1 cellular context compared by ENCODE assay signal in the genomic region with DNA sequence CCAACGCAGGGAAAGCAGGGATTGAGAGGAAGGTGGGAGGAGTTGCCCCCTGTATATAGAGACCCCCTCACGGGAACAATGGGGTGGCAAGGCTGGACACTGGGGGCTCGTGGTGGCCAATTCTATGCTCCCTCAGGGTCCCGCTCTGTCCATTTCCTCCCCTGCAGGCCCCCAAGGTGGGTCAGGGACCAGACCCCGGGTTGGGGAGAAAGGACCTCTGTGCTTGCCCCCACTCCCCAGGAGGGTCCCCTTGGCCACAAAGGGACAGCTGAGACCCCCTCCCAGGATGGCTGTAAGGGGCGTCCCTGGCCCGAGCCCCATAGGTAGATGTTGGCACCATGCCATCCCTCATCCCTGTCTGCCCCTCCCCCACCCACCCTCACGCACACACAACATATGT.
TF ChIP-seq lines count a peak whose summit lies in the region.

No MANE protein-coding gene starts in this region.

TF ChIP-seq in GM23338, 12 proteins besides CTCF, POLR2A, EP300 and RAD21 (continued from another document):
- TF ChIP-seq, protein P1, sequence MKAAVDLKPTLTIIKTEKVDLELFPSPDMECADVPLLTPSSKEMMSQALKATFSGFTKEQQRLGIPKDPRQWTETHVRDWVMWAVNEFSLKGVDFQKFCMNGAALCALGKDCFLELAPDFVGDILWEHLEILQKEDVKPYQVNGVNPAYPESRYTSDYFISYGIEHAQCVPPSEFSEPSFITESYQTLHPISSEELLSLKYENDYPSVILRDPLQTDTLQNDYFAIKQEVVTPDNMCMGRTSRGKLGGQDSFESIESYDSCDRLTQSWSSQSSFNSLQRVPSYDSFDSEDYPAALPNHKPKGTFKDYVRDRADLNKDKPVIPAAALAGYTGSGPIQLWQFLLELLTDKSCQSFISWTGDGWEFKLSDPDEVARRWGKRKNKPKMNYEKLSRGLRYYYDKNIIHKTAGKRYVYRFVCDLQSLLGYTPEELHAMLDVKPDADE (IDR thresholded peaks at IDR 0.05): no peak
- TF ChIP-seq, protein P2, sequence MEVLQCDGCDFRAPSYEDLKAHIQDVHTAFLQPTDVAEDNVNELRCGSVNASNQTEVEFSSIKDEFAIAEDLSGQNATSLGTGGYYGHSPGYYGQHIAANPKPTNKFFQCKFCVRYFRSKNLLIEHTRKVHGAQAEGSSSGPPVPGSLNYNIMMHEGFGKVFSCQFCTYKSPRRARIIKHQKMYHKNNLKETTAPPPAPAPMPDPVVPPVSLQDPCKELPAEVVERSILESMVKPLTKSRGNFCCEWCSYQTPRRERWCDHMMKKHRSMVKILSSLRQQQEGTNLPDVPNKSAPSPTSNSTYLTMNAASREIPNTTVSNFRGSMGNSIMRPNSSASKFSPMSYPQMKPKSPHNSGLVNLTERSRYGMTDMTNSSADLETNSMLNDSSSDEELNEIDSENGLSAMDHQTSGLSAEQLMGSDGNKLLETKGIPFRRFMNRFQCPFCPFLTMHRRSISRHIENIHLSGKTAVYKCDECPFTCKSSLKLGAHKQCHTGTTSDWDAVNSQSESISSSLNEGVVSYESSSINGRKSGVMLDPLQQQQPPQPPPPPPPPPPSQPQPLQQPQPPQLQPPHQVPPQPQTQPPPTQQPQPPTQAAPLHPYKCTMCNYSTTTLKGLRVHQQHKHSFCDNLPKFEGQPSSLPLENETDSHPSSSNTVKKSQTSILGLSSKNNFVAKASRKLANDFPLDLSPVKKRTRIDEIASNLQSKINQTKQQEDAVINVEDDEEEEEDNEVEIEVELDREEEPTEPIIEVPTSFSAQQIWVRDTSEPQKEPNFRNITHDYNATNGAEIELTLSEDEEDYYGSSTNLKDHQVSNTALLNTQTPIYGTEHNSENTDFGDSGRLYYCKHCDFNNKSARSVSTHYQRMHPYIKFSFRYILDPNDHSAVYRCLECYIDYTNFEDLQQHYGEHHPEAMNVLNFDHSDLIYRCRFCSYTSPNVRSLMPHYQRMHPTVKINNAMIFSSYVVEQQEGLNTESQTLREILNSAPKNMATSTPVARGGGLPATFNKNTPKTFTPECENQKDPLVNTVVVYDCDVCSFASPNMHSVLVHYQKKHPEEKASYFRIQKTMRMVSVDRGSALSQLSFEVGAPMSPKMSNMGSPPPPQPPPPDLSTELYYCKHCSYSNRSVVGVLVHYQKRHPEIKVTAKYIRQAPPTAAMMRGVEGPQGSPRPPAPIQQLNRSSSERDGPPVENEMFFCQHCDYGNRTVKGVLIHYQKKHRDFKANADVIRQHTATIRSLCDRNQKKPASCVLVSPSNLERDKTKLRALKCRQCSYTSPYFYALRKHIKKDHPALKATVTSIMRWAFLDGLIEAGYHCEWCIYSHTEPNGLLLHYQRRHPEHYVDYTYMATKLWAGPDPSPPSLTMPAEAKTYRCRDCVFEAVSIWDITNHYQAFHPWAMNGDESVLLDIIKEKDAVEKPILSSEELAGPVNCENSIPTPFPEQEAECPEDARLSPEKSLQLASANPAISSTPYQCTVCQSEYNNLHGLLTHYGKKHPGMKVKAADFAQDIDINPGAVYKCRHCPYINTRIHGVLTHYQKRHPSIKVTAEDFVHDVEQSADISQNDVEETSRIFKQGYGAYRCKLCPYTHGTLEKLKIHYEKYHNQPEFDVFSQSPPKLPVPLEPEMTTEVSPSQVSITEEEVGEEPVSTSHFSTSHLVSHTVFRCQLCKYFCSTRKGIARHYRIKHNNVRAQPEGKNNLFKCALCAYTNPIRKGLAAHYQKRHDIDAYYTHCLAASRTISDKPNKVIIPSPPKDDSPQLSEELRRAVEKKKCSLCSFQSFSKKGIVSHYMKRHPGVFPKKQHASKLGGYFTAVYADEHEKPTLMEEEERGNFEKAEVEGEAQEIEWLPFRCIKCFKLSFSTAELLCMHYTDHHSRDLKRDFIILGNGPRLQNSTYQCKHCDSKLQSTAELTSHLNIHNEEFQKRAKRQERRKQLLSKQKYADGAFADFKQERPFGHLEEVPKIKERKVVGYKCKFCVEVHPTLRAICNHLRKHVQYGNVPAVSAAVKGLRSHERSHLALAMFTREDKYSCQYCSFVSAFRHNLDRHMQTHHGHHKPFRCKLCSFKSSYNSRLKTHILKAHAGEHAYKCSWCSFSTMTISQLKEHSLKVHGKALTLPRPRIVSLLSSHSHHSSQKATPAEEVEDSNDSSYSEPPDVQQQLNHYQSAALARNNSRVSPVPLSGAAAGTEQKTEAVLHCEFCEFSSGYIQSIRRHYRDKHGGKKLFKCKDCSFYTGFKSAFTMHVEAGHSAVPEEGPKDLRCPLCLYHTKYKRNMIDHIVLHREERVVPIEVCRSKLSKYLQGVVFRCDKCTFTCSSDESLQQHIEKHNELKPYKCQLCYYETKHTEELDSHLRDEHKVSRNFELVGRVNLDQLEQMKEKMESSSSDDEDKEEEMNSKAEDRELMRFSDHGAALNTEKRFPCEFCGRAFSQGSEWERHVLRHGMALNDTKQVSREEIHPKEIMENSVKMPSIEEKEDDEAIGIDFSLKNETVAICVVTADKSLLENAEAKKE (CRISPR knock-in tag; IDR thresholded peaks at IDR 0.05): no peak
- no peak for TF ChIP-seq POLR2AphosphoS5 (IDR thresholded peaks at IDR 0.05; ENCODE audit: low read depth)
- TF ChIP-seq REST (IDR thresholded peaks at IDR 0.05; ENCODE audit: unreplicated experiment): no peak
- TF ChIP-seq NANOG (IDR thresholded peaks at IDR 0.05; ENCODE audit: borderline replicate concordance): no peak
- TF ChIP-seq CREB1 (CRISPR knock-in tag; IDR thresholded peaks at IDR 0.05; ENCODE audit: low read depth): no peak
- TF ChIP-seq ZNF114 (CRISPR knock-in tag; IDR thresholded peaks at IDR 0.05): no peak
- TF ChIP-seq EZH2 (IDR thresholded peaks at IDR 0.05; ENCODE audit: low read depth, unreplicated experiment): no peak
- TF ChIP-seq JUNB (IDR thresholded peaks at IDR 0.05; ENCODE audit: unreplicated experiment): no peak
